ENCODE assay signal across 1 cellular context in genomic region chr5:28927559-28928326, GRCh38.
TF ChIP-seq lines count a peak whose summit lies in the region.

No MANE protein-coding gene starts in this region.

TF ChIP-seq in WTC11, 78 proteins besides CTCF, POLR2A, EP300 and RAD21 (continued from another document):
- TF ChIP-seq, protein P1, sequence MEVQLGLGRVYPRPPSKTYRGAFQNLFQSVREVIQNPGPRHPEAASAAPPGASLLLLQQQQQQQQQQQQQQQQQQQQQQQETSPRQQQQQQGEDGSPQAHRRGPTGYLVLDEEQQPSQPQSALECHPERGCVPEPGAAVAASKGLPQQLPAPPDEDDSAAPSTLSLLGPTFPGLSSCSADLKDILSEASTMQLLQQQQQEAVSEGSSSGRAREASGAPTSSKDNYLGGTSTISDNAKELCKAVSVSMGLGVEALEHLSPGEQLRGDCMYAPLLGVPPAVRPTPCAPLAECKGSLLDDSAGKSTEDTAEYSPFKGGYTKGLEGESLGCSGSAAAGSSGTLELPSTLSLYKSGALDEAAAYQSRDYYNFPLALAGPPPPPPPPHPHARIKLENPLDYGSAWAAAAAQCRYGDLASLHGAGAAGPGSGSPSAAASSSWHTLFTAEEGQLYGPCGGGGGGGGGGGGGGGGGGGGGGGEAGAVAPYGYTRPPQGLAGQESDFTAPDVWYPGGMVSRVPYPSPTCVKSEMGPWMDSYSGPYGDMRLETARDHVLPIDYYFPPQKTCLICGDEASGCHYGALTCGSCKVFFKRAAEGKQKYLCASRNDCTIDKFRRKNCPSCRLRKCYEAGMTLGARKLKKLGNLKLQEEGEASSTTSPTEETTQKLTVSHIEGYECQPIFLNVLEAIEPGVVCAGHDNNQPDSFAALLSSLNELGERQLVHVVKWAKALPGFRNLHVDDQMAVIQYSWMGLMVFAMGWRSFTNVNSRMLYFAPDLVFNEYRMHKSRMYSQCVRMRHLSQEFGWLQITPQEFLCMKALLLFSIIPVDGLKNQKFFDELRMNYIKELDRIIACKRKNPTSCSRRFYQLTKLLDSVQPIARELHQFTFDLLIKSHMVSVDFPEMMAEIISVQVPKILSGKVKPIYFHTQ (CRISPR knock-in tag; IDR thresholded peaks at IDR 0.05): no peak
